ENCODE assay signal across 23 cellular contexts in the genomic region with DNA sequence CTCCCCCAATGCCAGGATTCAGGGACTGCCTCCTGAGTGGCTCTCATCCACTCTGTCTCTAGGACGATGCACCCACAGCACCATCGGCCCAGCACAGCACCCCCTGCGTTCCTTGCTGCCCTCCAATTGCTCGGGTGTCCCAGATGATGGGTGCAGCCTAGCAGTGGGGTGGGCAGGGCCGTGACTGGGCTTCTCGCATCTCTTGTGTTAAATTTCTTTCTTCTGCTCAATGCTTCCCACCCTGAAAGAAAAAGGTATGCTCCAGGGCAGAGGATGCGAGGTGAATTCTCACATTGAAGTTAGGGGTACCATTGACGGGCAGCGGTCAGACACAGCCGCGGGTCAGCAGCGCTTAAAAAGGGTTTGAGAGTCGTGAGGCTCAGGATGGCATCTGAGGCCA.
DNase-seq lines count a peak whose midpoint lies in the region; ATAC-seq and TF ChIP-seq lines count a peak whose summit lies in the region.
"Had no signal": no experiment of that assay in that cellular context is flagged by ENCODE, and none has a peak within 500 bp of the region (broad histone marks: within the 10 kb centered on the region; RNA-seq: fewer than 3 reads in every experiment).

No MANE protein-coding gene starts in this region.

- H3K27ac Mint-ChIP-seq in endodermal cell = no peak overlapping the region
- H3K27ac Mint-ChIP-seq in type B pancreatic cell = no peak overlapping the region
- H3K27ac Mint-ChIP-seq: CD4-positive, alpha-beta T cell; CD8-positive, alpha-beta memory T cell; HFFc6 had no signal

- no peak for TF ChIP-seq CTCF in endodermal cell (conservative IDR thresholded peaks at IDR 0.05)
- TF ChIP-seq CTCF in omental fat pad (IDR thresholded peaks at IDR 0.05) = no peak
- no peak for TF ChIP-seq CTCF in type B pancreatic cell (conservative IDR thresholded peaks at IDR 0.05)

- DNase-seq in endodermal cell = peak; percentile 7
- peak; percentile 11 for DNase-seq in left lobe of liver (ENCODE audit: low spot score)
- DNase-seq in omental fat pad (ENCODE audit: low spot score) = no peak
- peak; percentile 16 for DNase-seq in type B pancreatic cell (ENCODE audit: extremely low spot score, unreplicated experiment)
- no peak for DNase-seq in cerebellum (ENCODE audit: low spot score)
- DNase-seq: 8988T; ACHN; AML-193; BE2C; CD4-positive, alpha-beta T cell; CD8-positive, alpha-beta memory T cell; DMS 273 treated with DMSO at 0.1 percent for 48 hours; DMS79; GF-D8; GOT3; HFFc6 had no signal

- no peak overlapping the region for H3K27ac ChIP-seq in endodermal cell (ENCODE audit: low read depth, low read length)
- H3K27ac ChIP-seq: A549; BLaER1 treated with 17β-estradiol and CSF1 and Interleukin-3, amounts not matched to agents 10 nM and 100 nM had no signal

- H3K9ac ChIP-seq in endodermal cell (ENCODE audit: extremely low read depth, low read length, poor library complexity, severe bottlenecking) = no peak overlapping the region
- H3K9ac ChIP-seq: BLaER1 treated with 17β-estradiol and CSF1 and Interleukin-3, amounts not matched to agents 10 nM and 100 nM had no signal

- H3K4me1 Mint-ChIP-seq in endodermal cell (peaks cover 21% of the 10 kb centered on the region), type B pancreatic cell (ENCODE audit: unreplicated experiment) (no peaks in the 10 kb centered on the region)
- H3K4me1 Mint-ChIP-seq: CD14-positive monocyte; CD8-positive, alpha-beta memory T cell had no signal

- H3K9me3 Mint-ChIP-seq in endodermal cell (peaks cover 43% of the 10 kb centered on the region), type B pancreatic cell (peaks cover 7% of the 10 kb centered on the region)

- no peaks in the 10 kb centered on the region for H3K27me3 ChIP-seq in endodermal cell (ENCODE audit: control insufficient read depth, insufficient read depth, low read length, poor library complexity, severe bottlenecking)
- H3K27me3 ChIP-seq: BE2C; BLaER1 treated with 17β-estradiol and CSF1 and Interleukin-3, amounts not matched to agents 10 nM and 100 nM had no signal

- WGBS in endodermal cell (ENCODE audit: insufficient coverage in 1 of 2, insufficient read length in 1 of 2), 2 experiments = 89 to 95% methylated on average over 6 to 12 of the region's 13 CpGs

- H3K4me1 ChIP-seq in endodermal cell (ENCODE audit: control insufficient read depth, insufficient read depth, low read length) = peaks cover 14% of the 10 kb centered on the region
- H3K4me1 ChIP-seq: A549; BE2C; BLaER1 treated with 17β-estradiol and CSF1 and Interleukin-3, amounts not matched to agents 10 nM and 100 nM; HAP-1 had no signal

- H3K27me3 Mint-ChIP-seq in endodermal cell (ENCODE audit: insufficient read depth) (peaks cover 4% of the 10 kb centered on the region), type B pancreatic cell (peaks cover 23% of the 10 kb centered on the region)

- H3K36me3 ChIP-seq in endodermal cell (ENCODE audit: control insufficient read depth, insufficient read depth, low read length) = no peaks in the 10 kb centered on the region
- H3K36me3 ChIP-seq: BE2C; BLaER1 treated with 17β-estradiol and CSF1 and Interleukin-3, amounts not matched to agents 10 nM and 100 nM; HAP-1 had no signal

- H3K4me3 Mint-ChIP-seq in endodermal cell = no peak overlapping the region
- no peak overlapping the region for H3K4me3 Mint-ChIP-seq in type B pancreatic cell
- H3K4me3 Mint-ChIP-seq: CD14-positive monocyte; CD4-positive, alpha-beta T cell; CD8-positive, alpha-beta memory T cell; HFFc6 had no signal

- H3K4me3 ChIP-seq in endodermal cell (ENCODE audit: low read length) = no peak overlapping the region
- H3K4me3 ChIP-seq: A549; BLaER1 treated with 17β-estradiol and CSF1 and Interleukin-3, amounts not matched to agents 10 nM and 100 nM; HAP-1 had no signal

- H3K9me3 ChIP-seq in endodermal cell (ENCODE audit: control insufficient read depth, low read length) = peaks cover 46% of the 10 kb centered on the region
- H3K9me3 ChIP-seq: A549, BE2C, HAP-1 had no signal

- H3K36me3 Mint-ChIP-seq in endodermal cell (ENCODE audit: low read depth) (peaks cover 7% of the 10 kb centered on the region), type B pancreatic cell (peaks cover 4% of the 10 kb centered on the region)
- H3K36me3 Mint-ChIP-seq: CD14-positive monocyte; CD8-positive, alpha-beta memory T cell had no signal

- ATAC-seq in left lobe of liver (no peak), omental fat pad (ENCODE audit: low FRiP score) (peak; percentile 32), HG03442 (IDR thresholded peaks at IDR 0.05; ENCODE audit: unreplicated experiment) (no peak), GM18519 (IDR thresholded peaks at IDR 0.05; ENCODE audit: low FRiP score, unreplicated experiment) (no peak), GM21737 (IDR thresholded peaks at IDR 0.05; ENCODE audit: unreplicated experiment) (no peak)
- ATAC-seq: A549 had no signal

Comparison
In these comparisons a context has a peak if more than half of its experiments do, and no peak if none do; other contexts are left out.
1. DNase-seq: peak in endodermal cell (single experiment), left lobe of liver (single experiment) and type B pancreatic cell (single experiment); none in omental fat pad (single experiment) and cerebellum (single experiment).